Comparison of ENCODE assay signal across 10 cellular contexts in genomic region chr12:93536766-93537515, GRCh38. TPM values are rescaled to one million over a fixed set of nuclear protein-coding genes. Genes with fewer than 3 reads are reported as not detected.
DNase-seq lines count a peak whose midpoint lies in the region; ATAC-seq and TF ChIP-seq lines count a peak whose summit lies in the region.
"Had no signal": no experiment of that assay in that cellular context is flagged by ENCODE, and none has a peak within 500 bp of the region (broad histone marks: within the 10 kb centered on the region; RNA-seq: fewer than 3 reads in every experiment).

No MANE protein-coding gene starts in this region.

- CTCF ChIA-PET in activated CD4-positive, alpha-beta memory T cell treated with anti-CD3 and anti-CD28 coated beads, Interleukin-2, amount 10 ng/mL, durations not matched to agents 7 days and 5 days (lab: Charles Lee) = interaction anchor here (0.8 to 1.4 kb wide), 4 partner anchors 32 to 565 kb away, joined by 3 to 4 read pairs (median 4); no protein-coding TSS in a partner anchor

- H3K36me3 ChIP-seq in right atrium auricular region (no peaks in the 10 kb centered on the region), adipocyte (ENCODE audit: control insufficient read depth, insufficient read depth, low read length, severe bottlenecking) (no peaks in the 10 kb centered on the region)

- H3K27ac Mint-ChIP-seq in activated CD4-positive, alpha-beta memory T cell treated with anti-CD3 and anti-CD28 coated beads, Interleukin-2, amount 10 ng/mL, durations not matched to agents 7 days and 5 days = no peak overlapping the region

- DNase-seq in Right ventricle myocardium superior = no peak
- no peak for DNase-seq in right atrium auricular region (ENCODE audit: low spot score)
- peak; percentile 9 for DNase-seq in adipocyte (ENCODE audit: low read depth)
- DNase-seq in superior temporal gyrus (ENCODE audit: extremely low spot score) = peak; percentile 47
- no peak for DNase-seq in mesenteric fat pad (ENCODE audit: low spot score)
- no peak for DNase-seq in T-helper 9 cell
- no peak for DNase-seq in activated CD4-positive, alpha-beta memory T cell treated with anti-CD3 and anti-CD28 coated beads, Interleukin-2, amount 10 ng/mL, durations not matched to agents 7 days and 5 days

- peak overlapping the region in 1 of 2 donors; percentile 73 for H3K27ac ChIP-seq in right atrium auricular region
- H3K27ac ChIP-seq: HL-60 had no signal

- H3K27me3 Mint-ChIP-seq in activated CD4-positive, alpha-beta memory T cell treated with anti-CD3 and anti-CD28 coated beads, Interleukin-2, amount 10 ng/mL, durations not matched to agents 7 days and 5 days = no peaks in the 10 kb centered on the region

- H3K9ac ChIP-seq in adipocyte (ENCODE audit: low read length) = no peak overlapping the region

- H3K36me3 Mint-ChIP-seq in activated CD4-positive, alpha-beta memory T cell treated with anti-CD3 and anti-CD28 coated beads, Interleukin-2, amount 10 ng/mL, durations not matched to agents 7 days and 5 days (ENCODE audit: low read depth) = peaks cover 2% of the 10 kb centered on the region

- TF ChIP-seq CTCF in right atrium auricular region (IDR thresholded peaks at IDR 0.05) = no peak

- H3K27me3 ChIP-seq in right atrium auricular region = no peaks in the 10 kb centered on the region
- H3K27me3 ChIP-seq in adipocyte (replicated peaks; ENCODE audit: control insufficient read depth, insufficient read depth, low read length) = no peaks in the 10 kb centered on the region

- peaks cover 0 to 5% of the 10 kb centered on the region in 2 donors for H3K4me1 ChIP-seq in right atrium auricular region
- H3K4me1 ChIP-seq in adipocyte (ENCODE audit: control insufficient read depth, insufficient read depth, low read length) = no peaks in the 10 kb centered on the region

- H3K9me3 Mint-ChIP-seq in activated CD4-positive, alpha-beta memory T cell treated with anti-CD3 and anti-CD28 coated beads, Interleukin-2, amount 10 ng/mL, durations not matched to agents 7 days and 5 days = no peaks in the 10 kb centered on the region

- H3K4me3 ChIP-seq in right atrium auricular region = no peak overlapping the region
- H3K4me3 ChIP-seq in adipocyte (ENCODE audit: low read length) = no peak overlapping the region

- no peaks in the 10 kb centered on the region for H3K9me3 ChIP-seq in right atrium auricular region
- no peaks in the 10 kb centered on the region for H3K9me3 ChIP-seq in adipocyte (ENCODE audit: control insufficient read depth, low read length)

- ATAC-seq in Right ventricle myocardium superior (ENCODE audit: poor library complexity) = peak; percentile 92
- ATAC-seq in HG02938 (IDR thresholded peaks at IDR 0.05; ENCODE audit: unreplicated experiment) = peak; percentile 69
- ATAC-seq: Panc1 had no signal

- POLR2A ChIA-PET in activated CD4-positive, alpha-beta memory T cell treated with anti-CD3 and anti-CD28 coated beads, Interleukin-2, amount 10 ng/mL, durations not matched to agents 7 days and 5 days (lab: Charles Lee) = interaction anchor here (0.7 kb wide), 1 partner anchor 37 kb away, joined by 3 read pairs; no protein-coding TSS in a partner anchor

- H3K4me1 Mint-ChIP-seq in activated CD4-positive, alpha-beta memory T cell treated with anti-CD3 and anti-CD28 coated beads, Interleukin-2, amount 10 ng/mL, durations not matched to agents 7 days and 5 days = peaks cover 33% of the 10 kb centered on the region

- no peak overlapping the region for H3K4me3 Mint-ChIP-seq in activated CD4-positive, alpha-beta memory T cell treated with anti-CD3 and anti-CD28 coated beads, Interleukin-2, amount 10 ng/mL, durations not matched to agents 7 days and 5 days

- intact Hi-C loops in Right ventricle myocardium superior (cut with DNase I) = no loop called here

RNA-seq across cellular contexts. Expression of gene SOCS2, which starts 35.5 kb away (rescaled TPM):
- 6.0 TPM for total RNA-seq in Right ventricle myocardium superior
- 10 to 100 TPM; 21.4 to 25.5 TPM for total RNA-seq in right atrium auricular region
- total RNA-seq in mesenteric fat pad = 61.8 TPM
- total RNA-seq in activated CD4-positive, alpha-beta memory T cell treated with anti-CD3 and anti-CD28 coated beads, Interleukin-2, amount 10 ng/mL, durations not matched to agents 7 days and 5 days = 10 to 100 TPM; 44.3 to 47.3 TPM

Comparison
In these comparisons a context has a peak if more than half of its experiments do, and no peak if none do; other contexts are left out.
1. DNase-seq: peak in adipocyte (single experiment) and superior temporal gyrus (single experiment); none in Right ventricle myocardium superior (single experiment), right atrium auricular region (single experiment), mesenteric fat pad (single experiment), T-helper 9 cell (single experiment) and activated CD4-positive, alpha-beta memory T cell treated with anti-CD3 and anti-CD28 coated beads, Interleukin-2, amount 10 ng/mL, durations not matched to agents 7 days and 5 days (single experiment).